In genomic region chr17:76998839-76999238, GRCh38 we compare ENCODE assay signal across 11 cellular contexts.
DNase-seq lines count a peak whose midpoint lies in the region; ATAC-seq and TF ChIP-seq lines count a peak whose summit lies in the region.
"Had no signal": no experiment of that assay in that cellular context is flagged by ENCODE, and none has a peak within 500 bp of the region (broad histone marks: within the 10 kb centered on the region; RNA-seq: fewer than 3 reads in every experiment).

No MANE protein-coding gene starts in this region.

- peaks cover 16% of the 10 kb centered on the region; the same call in 1 of the 2 replicates for H3F3A ChIP-seq in Loucy (ENCODE audit: low read depth)

- no peaks in the 10 kb centered on the region for H3K9me2 ChIP-seq in Loucy (replicated peaks; ENCODE audit: low read depth, low read length)

- H3K79me2 ChIP-seq in Loucy (ENCODE audit: insufficient read depth, low read length), result peaks cover 12% of the 10 kb centered on the region

- no peak overlapping the region for H2AFZ ChIP-seq in Loucy (ENCODE audit: low read length)

- DNase-seq in T-helper 1 cell (no peak), neural crest cell (ENCODE audit: low read depth, low spot score) (no peak), Caco-2 (no peak)
- no peak for DNase-seq in activated T-helper 1 cell treated with anti-CD3 and anti-CD28 coated beads, Interleukin-12 subunit alpha, Interleukin-12 subunit beta, Interleukin-2, Interleukin-4 antibody, amounts not matched to agents 30 ng/mL and 10 ng/mL and 1 ng/mL, durations not matched to agents 14 hours and 24 hours and 36 hours (ENCODE audit: low spot score)
- DNase-seq: hippocampal formation had no signal

- ATAC-seq in HG03469 (IDR thresholded peaks at IDR 0.05; ENCODE audit: unreplicated experiment), result no peak
- no peak for ATAC-seq in GM19395 (IDR thresholded peaks at IDR 0.05; ENCODE audit: unreplicated experiment)
- ATAC-seq: left lobe of liver had no signal

- no peaks in the 10 kb centered on the region for H3K9me3 Mint-ChIP-seq in T-helper 1 cell treated with Interleukin-12 subunit alpha and Interleukin-12 subunit beta and Interleukin-4 antibody, amounts not matched to agents 30 μg/mL and 1 μg/mL, for 36 hours
- no peaks in the 10 kb centered on the region for H3K9me3 Mint-ChIP-seq in activated T-helper 1 cell treated with anti-CD3 and anti-CD28 coated beads, Interleukin-12 subunit alpha, Interleukin-12 subunit beta, Interleukin-2, Interleukin-4 antibody, amounts not matched to agents 30 ng/mL and 10 ng/mL and 1 ng/mL, durations not matched to agents 14 hours and 24 hours and 36 hours
- H3K9me3 Mint-ChIP-seq in neural crest cell (no peaks in the 10 kb centered on the region), Caco-2 (ENCODE audit: unreplicated experiment) (no peaks in the 10 kb centered on the region)

- intact Hi-C loops in activated T-helper 1 cell treated with anti-CD3 and anti-CD28 coated beads, Interleukin-12 subunit alpha, Interleukin-12 subunit beta, Interleukin-2, Interleukin-4 antibody, amounts not matched to agents 30 ng/mL and 10 ng/mL and 1 ng/mL, durations not matched to agents 14 hours and 24 hours and 36 hours (cut with micrococcal nuclease), result loop anchor here (1.0 to 5.0 kb wide), 2 partner anchors 30 to 443 kb away; no protein-coding TSS in a partner anchor
- intact Hi-C loops in Caco-2 (cut with micrococcal nuclease; ENCODE audit: unreplicated experiment), result no loop called here

- peak overlapping the region; percentile 85 for H3K9ac ChIP-seq in Loucy (ENCODE audit: low read depth, low read length, poor library complexity, severe bottlenecking)

- peaks cover 43% of the 10 kb centered on the region for H3K4me1 Mint-ChIP-seq in T-helper 1 cell treated with Interleukin-12 subunit alpha and Interleukin-12 subunit beta and Interleukin-4 antibody, amounts not matched to agents 30 μg/mL and 1 μg/mL, for 36 hours (ENCODE audit: low read depth)
- peaks cover 42% of the 10 kb centered on the region for H3K4me1 Mint-ChIP-seq in activated T-helper 1 cell treated with anti-CD3 and anti-CD28 coated beads, Interleukin-12 subunit alpha, Interleukin-12 subunit beta, Interleukin-2, Interleukin-4 antibody, amounts not matched to agents 30 ng/mL and 10 ng/mL and 1 ng/mL, durations not matched to agents 14 hours and 24 hours and 36 hours (ENCODE audit: low read depth)
- H3K4me1 Mint-ChIP-seq in neural crest cell (peaks cover 43% of the 10 kb centered on the region), Caco-2 (ENCODE audit: low read depth, unreplicated experiment) (peaks cover 36% of the 10 kb centered on the region)

- no peaks in the 10 kb centered on the region for H4K20me1 ChIP-seq in Loucy (ENCODE audit: insufficient read depth, low read length, poor library complexity, severe bottlenecking)

- H3K9me3 ChIP-seq in Loucy (ENCODE audit: insufficient read depth, low read depth, low read length), result no peaks in the 10 kb centered on the region
- no peaks in the 10 kb centered on the region for H3K9me3 ChIP-seq in Caco-2
- H3K9me3 ChIP-seq: tibial nerve had no signal

- TF ChIP-seq CTCF in Loucy (conservative IDR thresholded peaks at IDR 0.05; ENCODE audit: low read length) (no peak), neural crest cell (conservative IDR thresholded peaks at IDR 0.05) (no peak), Caco-2 (IDR thresholded peaks at IDR 0.05; ENCODE audit: insufficient read depth in 1 of 2, low read depth in 1 of 2, low read length in 1 of 2, severe bottlenecking in 1 of 2, unreplicated experiment in 1 of 2) (no peak)

- no peaks in the 10 kb centered on the region for H3K27me3 Mint-ChIP-seq in T-helper 1 cell treated with Interleukin-12 subunit alpha and Interleukin-12 subunit beta and Interleukin-4 antibody, amounts not matched to agents 30 μg/mL and 1 μg/mL, for 36 hours (ENCODE audit: low read depth)
- H3K27me3 Mint-ChIP-seq in activated T-helper 1 cell treated with anti-CD3 and anti-CD28 coated beads, Interleukin-12 subunit alpha, Interleukin-12 subunit beta, Interleukin-2, Interleukin-4 antibody, amounts not matched to agents 30 ng/mL and 10 ng/mL and 1 ng/mL, durations not matched to agents 14 hours and 24 hours and 36 hours (ENCODE audit: insufficient read depth), result no peaks in the 10 kb centered on the region
- peaks cover 3% of the 10 kb centered on the region for H3K27me3 Mint-ChIP-seq in neural crest cell (ENCODE audit: low read depth)
- no peaks in the 10 kb centered on the region for H3K27me3 Mint-ChIP-seq in Caco-2 (ENCODE audit: insufficient read depth, unreplicated experiment)

- H3K27ac Mint-ChIP-seq in T-helper 1 cell treated with Interleukin-12 subunit alpha and Interleukin-12 subunit beta and Interleukin-4 antibody, amounts not matched to agents 30 μg/mL and 1 μg/mL, for 36 hours, result peak overlapping the region; percentile 94
- peak overlapping the region; percentile 96 for H3K27ac Mint-ChIP-seq in activated T-helper 1 cell treated with anti-CD3 and anti-CD28 coated beads, Interleukin-12 subunit alpha, Interleukin-12 subunit beta, Interleukin-2, Interleukin-4 antibody, amounts not matched to agents 30 ng/mL and 10 ng/mL and 1 ng/mL, durations not matched to agents 14 hours and 24 hours and 36 hours
- peak overlapping the region; percentile 43 for H3K27ac Mint-ChIP-seq in neural crest cell (ENCODE audit: unreplicated experiment)
- no peak overlapping the region for H3K27ac Mint-ChIP-seq in Caco-2 (ENCODE audit: unreplicated experiment)

- CTCF ChIA-PET in Caco-2 (lab: Charles Lee), result no interaction called here

- peak overlapping the region; percentile 78 for H3K4me2 ChIP-seq in Loucy (ENCODE audit: low read depth, low read length, poor library complexity, severe bottlenecking)

- H3K36me3 ChIP-seq in Loucy (ENCODE audit: insufficient read depth, low read length) (no peaks in the 10 kb centered on the region), Caco-2 (ENCODE audit: control insufficient read depth, insufficient read depth, low read length) (no peaks in the 10 kb centered on the region)
- H3K36me3 ChIP-seq: tibial nerve had no signal

- no TSS peak for BruUV-seq in Caco-2 (replicated peaks; lab: Mats Ljungman, UMichigan)

- H3K4me1 ChIP-seq in Loucy (ENCODE audit: insufficient read depth, low read length, poor library complexity, severe bottlenecking), result peaks cover 57% of the 10 kb centered on the region
- peaks cover 35% of the 10 kb centered on the region for H3K4me1 ChIP-seq in Caco-2

- peaks cover 4% of the 10 kb centered on the region for H3K36me3 Mint-ChIP-seq in T-helper 1 cell treated with Interleukin-12 subunit alpha and Interleukin-12 subunit beta and Interleukin-4 antibody, amounts not matched to agents 30 μg/mL and 1 μg/mL, for 36 hours (ENCODE audit: low read depth)
- H3K36me3 Mint-ChIP-seq in activated T-helper 1 cell treated with anti-CD3 and anti-CD28 coated beads, Interleukin-12 subunit alpha, Interleukin-12 subunit beta, Interleukin-2, Interleukin-4 antibody, amounts not matched to agents 30 ng/mL and 10 ng/mL and 1 ng/mL, durations not matched to agents 14 hours and 24 hours and 36 hours (ENCODE audit: low read depth), result peaks cover 4% of the 10 kb centered on the region
- H3K36me3 Mint-ChIP-seq in neural crest cell (ENCODE audit: low read depth), result no peaks in the 10 kb centered on the region
- peaks cover 10% of the 10 kb centered on the region for H3K36me3 Mint-ChIP-seq in Caco-2 (ENCODE audit: insufficient read depth, unreplicated experiment)

- peak overlapping the region; percentile 47 for H3K4me3 Mint-ChIP-seq in T-helper 1 cell treated with Interleukin-12 subunit alpha and Interleukin-12 subunit beta and Interleukin-4 antibody, amounts not matched to agents 30 μg/mL and 1 μg/mL, for 36 hours
- H3K4me3 Mint-ChIP-seq in activated T-helper 1 cell treated with anti-CD3 and anti-CD28 coated beads, Interleukin-12 subunit alpha, Interleukin-12 subunit beta, Interleukin-2, Interleukin-4 antibody, amounts not matched to agents 30 ng/mL and 10 ng/mL and 1 ng/mL, durations not matched to agents 14 hours and 24 hours and 36 hours, result peak overlapping the region; percentile 57
- H3K4me3 Mint-ChIP-seq in neural crest cell (no peak overlapping the region), Caco-2 (ENCODE audit: unreplicated experiment) (no peak overlapping the region)

- H3K4me3 ChIP-seq in Loucy (ENCODE audit: low read length, poor library complexity, severe bottlenecking), result peak overlapping the region; percentile 69
- no peak overlapping the region for H3K4me3 ChIP-seq in Caco-2 (ENCODE audit: low read depth, low read length)
- H3K4me3 ChIP-seq: tibial nerve had no signal

- H3K27me3 ChIP-seq in Loucy (ENCODE audit: insufficient read depth, low read length, poor library complexity, severe bottlenecking) (no peaks in the 10 kb centered on the region), Caco-2 (replicated peaks; ENCODE audit: control insufficient read depth, insufficient read depth, low read length) (no peaks in the 10 kb centered on the region)

- POLR2A ChIA-PET in Caco-2 (lab: Charles Lee), result no interaction called here

Comparison
In these comparisons a context has a peak if more than half of its experiments do, and no peak if none do; other contexts are left out.
1. H3K4me3 Mint-ChIP-seq: peak in T-helper 1 cell treated with Interleukin-12 subunit alpha and Interleukin-12 subunit beta and Interleukin-4 antibody, amounts not matched to agents 30 μg/mL and 1 μg/mL, for 36 hours (single experiment) and activated T-helper 1 cell treated with anti-CD3 and anti-CD28 coated beads, Interleukin-12 subunit alpha, Interleukin-12 subunit beta, Interleukin-2, Interleukin-4 antibody, amounts not matched to agents 30 ng/mL and 10 ng/mL and 1 ng/mL, durations not matched to agents 14 hours and 24 hours and 36 hours (single experiment); none in neural crest cell (single experiment) and Caco-2 (single experiment).